25 cellular contexts compared by ENCODE assay signal in genomic region chr4:100926039-100926717, GRCh38.
DNase-seq lines count a peak whose midpoint lies in the region; ATAC-seq, FAIRE-seq and TF ChIP-seq lines count a peak whose summit lies in the region.
"Had no signal": no experiment of that assay in that cellular context is flagged by ENCODE, and none has a peak within 500 bp of the region (broad histone marks: within the 10 kb centered on the region; RNA-seq: fewer than 3 reads in every experiment).

No MANE protein-coding gene starts in this region.

- H4K20me1 ChIP-seq in HCT116 (ENCODE audit: insufficient read depth) (no peaks in the 10 kb centered on the region), GM23248 (ENCODE audit: insufficient read depth) (no peaks in the 10 kb centered on the region)

- H3K36me3 ChIP-seq in HCT116 (ENCODE audit: control insufficient read depth in 1 of 2, insufficient read depth in 2 of 2, low read length in 2 of 2) (no peaks in the 10 kb centered on the region), lower lobe of right lung (no peaks in the 10 kb centered on the region), GM23248 (ENCODE audit: low read depth) (no peaks in the 10 kb centered on the region)
- H3K36me3 ChIP-seq: ascending aorta, esophagus squamous epithelium, transverse colon had no signal

- in situ Hi-C loops in GM23248 (cut with MboI): no loop called here

- no peak overlapping the region for H3K4me2 ChIP-seq in HCT116 (ENCODE audit: low read length)
- H3K4me2 ChIP-seq in GM23248 (ENCODE audit: unreplicated experiment): no peak overlapping the region
- H3K4me2 ChIP-seq: KMS-11, SK-N-SH had no signal

- no TSS peak for BruUV-seq in HCT116 (replicated peaks; lab: Mats Ljungman, UMichigan)

- H3K4me3 ChIP-seq in GM12864 (ENCODE audit: low read depth, low read length) (no peak overlapping the region), HCT116 (replicated peaks in 1 of 2; ENCODE audit: low read depth in 1 of 2, low read length in 2 of 2) (no peak overlapping the region), lower lobe of right lung (no peak overlapping the region), GM23248 (no peak overlapping the region)
- H3K4me3 ChIP-seq: ascending aorta, esophagus squamous epithelium, transverse colon had no signal

- whole genome bisulfite sequencing in GM23248 (ENCODE audit: low coverage in 1 of 2, low lambda C conversion rate in 2 of 2, missing lambda C conversion rate in 2 of 2), 2 experiments: 80 to 85% methylated on average over 2 of the region's 2 CpGs

- no peaks in the 10 kb centered on the region for H3K9me2 ChIP-seq in HCT116 (ENCODE audit: insufficient read depth)
- no peaks in the 10 kb centered on the region for H3K9me2 ChIP-seq in GM23248 (ENCODE audit: insufficient read depth)
- H3K9me2 ChIP-seq: SK-N-SH had no signal

- intact Hi-C loops in HCT116 (cut with micrococcal nuclease) (no loop called here), lower lobe of right lung (cut with DNase I) (no loop called here)

- H3K9me3 ChIP-seq in HCT116 (ENCODE audit: control insufficient read depth in 1 of 2, insufficient read depth in 1 of 2, low read depth in 1 of 2, low read length in 2 of 2) (no peaks in the 10 kb centered on the region), lower lobe of right lung (no peaks in the 10 kb centered on the region), GM23248 (ENCODE audit: low read depth) (no peaks in the 10 kb centered on the region)
- H3K9me3 ChIP-seq: ascending aorta, esophagus squamous epithelium, SK-N-SH, transverse colon had no signal

- TF ChIP-seq CTCF in GM12864 (IDR thresholded peaks at IDR 0.05; ENCODE audit: low read depth, low read length, missing control alignments): no peak
- TF ChIP-seq CTCF in HCT116 (IDR thresholded peaks at IDR 0.05 in 2 of 3, conservative IDR thresholded peaks at IDR 0.05 in 1 of 3; ENCODE audit: borderline replicate concordance in 1 of 3, insufficient read depth in 1 of 3, low read depth in 2 of 3, low read length in 2 of 3): no peak
- no peak for TF ChIP-seq CTCF in lower lobe of right lung (IDR thresholded peaks at IDR 0.05)

- H3K27ac ChIP-seq in HCT116 (ENCODE audit: low read depth, low read length) (no peak overlapping the region), lower lobe of right lung (no peak overlapping the region), GM23248 (no peak overlapping the region)
- H3K27ac ChIP-seq: 22Rv1, ascending aorta, esophagus squamous epithelium, KMS-11, transverse colon had no signal

- H3K79me2 ChIP-seq in HCT116 (ENCODE audit: insufficient read depth, low read length) (no peaks in the 10 kb centered on the region), GM23248 (ENCODE audit: insufficient read depth) (no peaks in the 10 kb centered on the region)

- FAIRE-seq in urothelium cell line (lab: Jason Lieb, UNC): no peak

- DNase-seq in GM12864 (ENCODE audit: low read depth) (peak; percentile 12), HCT116 (ENCODE audit: low read depth, low spot score) (no peak), lower lobe of right lung (no peak), GM23248 (no peak), urothelium cell line (ENCODE audit: low spot score) (no peak)
- DNase-seq: activated CD4-positive, alpha-beta T cell treated with anti-CD3 and anti-CD28 coated beads, Interleukin-2, amount 50 U/mL, for 48 hours; activated naive CD4-positive, alpha-beta T cell treated with anti-CD3 and anti-CD28 coated beads, Interleukin-2, amount 10 ng/mL, durations not matched to agents 7 days and 5 days; activated T-cell treated with anti-CD3 and anti-CD28 coated beads, Interleukin-2, amount 50 U/mL, for 24 hours; AML-193; effector memory CD4-positive, alpha-beta T cell; esophagus squamous epithelium; glutamatergic neuron; midbrain; NCI-H2029; NCI-H446; nephron progenitor cell; SK-N-SH; stimulated activated CD4-positive, alpha-beta T cell treated with anti-CD3 and anti-CD28 coated beads, Interleukin-1b, Interleukin-23, amount 100 ng/mL, for 48 hours; transverse colon had no signal

- H3K27me3 ChIP-seq in HCT116 (ENCODE audit: insufficient read depth, low read length) (no peaks in the 10 kb centered on the region), lower lobe of right lung (ENCODE audit: low read depth) (no peaks in the 10 kb centered on the region), GM23248 (replicated peaks; ENCODE audit: insufficient read depth) (no peaks in the 10 kb centered on the region)
- H3K27me3 ChIP-seq: ascending aorta, esophagus squamous epithelium, transverse colon had no signal

- TF ChIP-seq POLR2A in HCT116 (IDR thresholded peaks at IDR 0.05; ENCODE audit: borderline replicate concordance, extremely low read depth, insufficient read depth, insufficient read length): no peak

- TF ChIP-seq RAD21 in HCT116 (IDR thresholded peaks at IDR 0.05; ENCODE audit: low read depth): no peak

- POLR2A ChIA-PET in HCT116 (lab: Charles Lee): no interaction called here

- RAD21 ChIA-PET in HCT116 (lab: Charles Lee; ENCODE audit: low non-redundant PET in 1 of 2, low total read pairs in 2 of 2, uncharacterized antibody in 2 of 2, unreplicated experiment in 2 of 2): no interaction called here

- H3K9ac ChIP-seq in HCT116 (ENCODE audit: low read length): no peak overlapping the region
- H3K9ac ChIP-seq in GM23248: no peak overlapping the region
- H3K9ac ChIP-seq: KMS-11, SK-N-SH had no signal

- ATAC-seq in GM18873 (IDR thresholded peaks at IDR 0.05; ENCODE audit: low FRiP score, unreplicated experiment) (peak; percentile 87), HCT116 (no peak), HG03159 (IDR thresholded peaks at IDR 0.05; ENCODE audit: unreplicated experiment) (peak; percentile 72), lower lobe of right lung (no peak), HG03521 (IDR thresholded peaks at IDR 0.05; ENCODE audit: unreplicated experiment) (no peak)

- H2AFZ ChIP-seq in HCT116 (ENCODE audit: low read depth, low read length, poor library complexity, severe bottlenecking): peak overlapping the region; percentile 24
- H2AFZ ChIP-seq in GM23248: no peak overlapping the region

- H3K4me1 ChIP-seq in HCT116 (ENCODE audit: control insufficient read depth in 1 of 2, insufficient read depth in 2 of 2, low read length in 2 of 2) (no peaks in the 10 kb centered on the region), lower lobe of right lung (no peaks in the 10 kb centered on the region), GM23248 (ENCODE audit: insufficient read depth) (no peaks in the 10 kb centered on the region)
- H3K4me1 ChIP-seq: ascending aorta, esophagus squamous epithelium, transverse colon had no signal

- CTCF ChIA-PET in HCT116 (lab: Charles Lee): no interaction called here

- no peaks in the 10 kb centered on the region for H3F3A ChIP-seq in GM23248 (ENCODE audit: insufficient read depth)

TF ChIP-seq in HCT116, 20 proteins besides CTCF, POLR2A, EP300 and RAD21 (continues in another document):
- no peak for TF ChIP-seq TCF7L2 (IDR thresholded peaks at IDR 0.05; ENCODE audit: borderline replicate concordance, extremely low read depth, insufficient read depth, insufficient read length)
- TF ChIP-seq ELF1 (IDR thresholded peaks at IDR 0.05; ENCODE audit: borderline replicate concordance, low read depth): no peak
- TF ChIP-seq ZBTB33 (IDR thresholded peaks at IDR 0.05; ENCODE audit: extremely low read depth, insufficient replicate concordance, low read length): no peak
- TF ChIP-seq ATF3 (IDR thresholded peaks at IDR 0.05): no peak
- no peak for TF ChIP-seq CEBPB (IDR thresholded peaks at IDR 0.05; ENCODE audit: low read depth)
- no peak for TF ChIP-seq CBX3 (IDR thresholded peaks at IDR 0.05; ENCODE audit: low read depth)
- no peak for TF ChIP-seq SRF (IDR thresholded peaks at IDR 0.05; ENCODE audit: low read depth)
- TF ChIP-seq SP1 (IDR thresholded peaks at IDR 0.05; ENCODE audit: low read depth): no peak
- TF ChIP-seq POLR2AphosphoS5 (IDR thresholded peaks at IDR 0.05; ENCODE audit: low read depth, low read length): no peak
- no peak for TF ChIP-seq FOSL1 (IDR thresholded peaks at IDR 0.05; ENCODE audit: low read depth)
- no peak for TF ChIP-seq SIN3A (IDR thresholded peaks at IDR 0.05; ENCODE audit: low read depth)

Comparison
In these comparisons a context has a peak if more than half of its experiments do, and no peak if none do; other contexts are left out.
1. ATAC-seq: peak in GM18873 (single experiment) and HG03159 (single experiment); none in HCT116 (single experiment), lower lobe of right lung (0 of 2) and HG03521 (single experiment).